20 cellular contexts compared by ENCODE assay signal in the genomic region with DNA sequence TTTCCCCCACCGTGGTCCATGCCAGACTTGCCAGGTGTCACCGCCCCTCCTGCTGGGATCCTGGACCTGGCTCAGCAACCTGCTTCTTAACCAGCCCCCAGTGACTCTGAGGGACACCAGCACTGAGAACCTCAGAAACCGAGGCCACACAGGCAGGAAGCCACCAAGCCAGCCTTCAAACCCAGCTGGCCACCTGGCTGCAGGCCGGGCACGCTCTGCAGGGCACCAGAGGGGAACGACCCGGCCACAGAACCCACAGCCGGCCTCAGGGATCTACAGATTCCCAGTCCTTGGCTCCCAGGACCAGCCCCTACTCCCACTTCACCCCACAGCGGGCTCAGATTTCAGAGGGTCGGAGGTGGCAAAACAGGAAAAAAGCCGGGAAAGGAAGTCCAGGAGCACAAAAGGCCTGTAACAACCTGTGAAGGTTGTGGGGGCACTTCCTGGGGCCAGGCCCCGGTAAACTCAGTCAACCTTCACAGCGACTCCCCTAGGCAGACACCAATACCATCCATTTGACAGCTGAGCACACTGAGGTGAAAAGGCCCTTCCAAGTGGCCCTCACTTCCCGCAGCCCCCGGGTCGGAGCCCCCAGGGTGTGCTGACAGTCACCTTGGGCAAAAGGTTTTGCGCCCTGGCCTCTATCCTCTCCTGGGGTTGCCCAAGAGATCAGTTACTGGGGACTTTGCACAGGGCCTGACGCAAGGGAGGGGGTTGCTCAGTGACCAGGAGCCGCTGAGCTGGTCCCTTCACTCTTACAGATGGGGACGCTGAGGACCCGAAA. TPM values are rescaled to one million over a fixed set of nuclear protein-coding genes. Genes with fewer than 3 reads are reported as not detected.
DNase-seq lines count a peak whose midpoint lies in the region; ATAC-seq and TF ChIP-seq lines count a peak whose summit lies in the region.
"Had no signal": no experiment of that assay in that cellular context is flagged by ENCODE, and none has a peak within 500 bp of the region (broad histone marks: within the 10 kb centered on the region; RNA-seq: fewer than 3 reads in every experiment).

No MANE protein-coding gene starts in this region.

- intact Hi-C loops in naive thymus-derived CD4-positive, alpha-beta T cell (cut with micrococcal nuclease) = no loop called here

- POLR2A ChIA-PET in naive thymus-derived CD4-positive, alpha-beta T cell (lab: Charles Lee) = interaction anchor here (1.6 kb wide), 1 partner anchor 15 kb away, joined by 6 read pairs; no protein-coding TSS in a partner anchor

- H3K4me1 Mint-ChIP-seq in activated naive CD8-positive, alpha-beta T cell (ENCODE audit: low read depth) = peaks cover 79% of the 10 kb centered on the region
- H3K4me1 Mint-ChIP-seq in naive thymus-derived CD4-positive, alpha-beta T cell = peaks cover 34 to 81% (median 43%) of the 10 kb centered on the region in 7 donors
- H3K4me1 Mint-ChIP-seq in HFFc6 (ENCODE audit: low read depth) = peaks cover 23% of the 10 kb centered on the region

- H3K4me3 ChIP-seq in GM12865 (ENCODE audit: low read depth, low read length) = no peak overlapping the region
- no peak overlapping the region for H3K4me3 ChIP-seq in naive thymus-derived CD4-positive, alpha-beta T cell (ENCODE audit: low read length)
- no peak overlapping the region for H3K4me3 ChIP-seq in WERI-Rb-1 (ENCODE audit: low read depth, low read length)
- H3K4me3 ChIP-seq: stomach had no signal

- DNase-seq in GM12865 (ENCODE audit: low read depth) = peak; percentile 67
- DNase-seq in naive thymus-derived CD4-positive, alpha-beta T cell = no peak
- no peak for DNase-seq in HFFc6
- DNase-seq in WERI-Rb-1 = no peak
- DNase-seq in LoVo (ENCODE audit: low spot score) = no peak
- DNase-seq: activated CD4-positive, alpha-beta T cell treated with anti-CD3 and anti-CD28 coated beads for 4 hours; activated effector memory CD4-positive, alpha-beta T cell treated with Interleukin-2 at 50 U/mL for 16 hours; midbrain; NCI-H1694; NCI-H524 treated with DMSO at 0.1 percent for 48 hours; small intestine; stomach had no signal

- CTCF ChIA-PET in naive thymus-derived CD4-positive, alpha-beta T cell (lab: Charles Lee) = interaction anchor here (0.6 kb wide), 1 partner anchor 139 kb away, joined by 3 read pairs; no protein-coding TSS in a partner anchor

- no peaks in the 10 kb centered on the region for H3K27me3 ChIP-seq in naive thymus-derived CD4-positive, alpha-beta T cell (ENCODE audit: control insufficient read depth in 2 of 2, insufficient read depth in 2 of 2, low read length in 2 of 2)
- no peaks in the 10 kb centered on the region for H3K27me3 ChIP-seq in WERI-Rb-1 (ENCODE audit: insufficient read depth, low read depth, severe bottlenecking)

- H3K4me1 ChIP-seq in naive thymus-derived CD4-positive, alpha-beta T cell (ENCODE audit: control insufficient read depth in 2 of 2, insufficient read depth in 2 of 2, low read length in 2 of 2) = peaks cover 9 to 97% of the 10 kb centered on the region in 2 donors
- H3K4me1 ChIP-seq: parathyroid adenoma had no signal

- H3K27ac Mint-ChIP-seq in activated naive CD8-positive, alpha-beta T cell = no peak overlapping the region
- H3K27ac Mint-ChIP-seq in naive thymus-derived CD4-positive, alpha-beta T cell = peak overlapping the region in 4 of 9 donors; percentile 65 to 89 (median 78)
- H3K27ac Mint-ChIP-seq in HFFc6 = no peak overlapping the region
- H3K27ac Mint-ChIP-seq: dendritic cell treated with granulocyte-macrophage colony-stimulating factor and Interleukin-4, amounts not matched to agents 40 ng/mL and 50 ng/mL, for 4 days had no signal

- peaks cover 10% of the 10 kb centered on the region for H3K36me3 Mint-ChIP-seq in activated naive CD8-positive, alpha-beta T cell
- peaks cover 0 to 39% (median 14%) of the 10 kb centered on the region in 5 donors for H3K36me3 Mint-ChIP-seq in naive thymus-derived CD4-positive, alpha-beta T cell
- H3K36me3 Mint-ChIP-seq in HFFc6 (ENCODE audit: low read depth) = no peaks in the 10 kb centered on the region

- ATAC-seq in HG03571 (IDR thresholded peaks at IDR 0.05; ENCODE audit: unreplicated experiment) (peak; percentile 53), GM18870 (IDR thresholded peaks at IDR 0.05; ENCODE audit: unreplicated experiment) (no peak)
- ATAC-seq in naive thymus-derived CD4-positive, alpha-beta T cell = no peak
- ATAC-seq: esophagus mucosa had no signal

- no peaks in the 10 kb centered on the region for H3K9me3 Mint-ChIP-seq in activated naive CD8-positive, alpha-beta T cell (ENCODE audit: low read depth)
- no peaks in the 10 kb centered on the region for H3K9me3 Mint-ChIP-seq in naive thymus-derived CD4-positive, alpha-beta T cell
- no peaks in the 10 kb centered on the region for H3K9me3 Mint-ChIP-seq in HFFc6
- H3K9me3 Mint-ChIP-seq: dendritic cell treated with granulocyte-macrophage colony-stimulating factor and Interleukin-4, amounts not matched to agents 40 ng/mL and 50 ng/mL, for 4 days had no signal

- TF ChIP-seq CTCF in GM12865 (IDR thresholded peaks at IDR 0.05; ENCODE audit: insufficient read depth, low read depth, low read length, missing control alignments) (no peak), HFFc6 (IDR thresholded peaks at IDR 0.05) (no peak), WERI-Rb-1 (IDR thresholded peaks at IDR 0.05; ENCODE audit: low read depth, low read length) (no peak)

- H3K4me3 Mint-ChIP-seq in activated naive CD8-positive, alpha-beta T cell = peak overlapping the region; percentile 13
- H3K4me3 Mint-ChIP-seq in naive thymus-derived CD4-positive, alpha-beta T cell = no peak overlapping the region
- H3K4me3 Mint-ChIP-seq in HFFc6 = no peak overlapping the region

- peaks cover 32 to 98% (median 57%) of the 10 kb centered on the region in 3 experiments for H3K36me3 ChIP-seq in naive thymus-derived CD4-positive, alpha-beta T cell (ENCODE audit: control insufficient read depth in 2 of 3, insufficient read depth in 3 of 3, low read length in 3 of 3)
- H3K36me3 ChIP-seq in WERI-Rb-1 = peaks cover 5% of the 10 kb centered on the region

- no peaks in the 10 kb centered on the region for H3K9me3 ChIP-seq in naive thymus-derived CD4-positive, alpha-beta T cell (ENCODE audit: control insufficient read depth in 2 of 3, low read length in 3 of 3)
- H3K9me3 ChIP-seq in WERI-Rb-1 (ENCODE audit: severe bottlenecking) = no peaks in the 10 kb centered on the region
- H3K9me3 ChIP-seq: stomach had no signal

- H3K27me3 Mint-ChIP-seq in activated naive CD8-positive, alpha-beta T cell = no peaks in the 10 kb centered on the region
- H3K27me3 Mint-ChIP-seq in naive thymus-derived CD4-positive, alpha-beta T cell = no peaks in the 10 kb centered on the region
- peaks cover 14% of the 10 kb centered on the region for H3K27me3 Mint-ChIP-seq in HFFc6 (ENCODE audit: insufficient read depth)
- H3K27me3 Mint-ChIP-seq: dendritic cell treated with granulocyte-macrophage colony-stimulating factor and Interleukin-4, amounts not matched to agents 40 ng/mL and 50 ng/mL, for 4 days had no signal

- H3K27ac ChIP-seq in naive thymus-derived CD4-positive, alpha-beta T cell (ENCODE audit: low read depth, low read length) = peak overlapping the region; percentile 54
- no peak overlapping the region for H3K27ac ChIP-seq in WERI-Rb-1
- H3K27ac ChIP-seq: parathyroid adenoma, stomach had no signal

RNA-seq across cellular contexts. Expression of a gene that starts 14.1 kb away (rescaled TPM):
- total RNA-seq in naive thymus-derived CD4-positive, alpha-beta T cell = 100 to 1,000 TPM in 2 of 5 experiments, 10 to 100 TPM in 3; 71.4 to 135 (median 96.9) TPM
- polyA plus RNA-seq in naive thymus-derived CD4-positive, alpha-beta T cell = 10 to 100 TPM; 14.2 to 25.8 TPM
- total RNA-seq in HFFc6 (2021; fragmentation: NEBNext Ultra II Directional; extraction: Animal tissue kit (Norgen Biotek cat#: 25700)) = not detected
- total RNA-seq: LHCN-M2 had no signal
- polyA plus RNA-seq: keratinocyte had no signal

Comparison
In these comparisons a context has a peak if more than half of its experiments do, and no peak if none do; other contexts are left out.
1. RNA of a gene that starts 14.1 kb away (total RNA-seq): 71.4 to 135 TPM in naive thymus-derived CD4-positive, alpha-beta T cell; not detected in HFFc6; every median in the first group is over 10 times any median in the second.